Comparison of ENCODE assay signal across 8 cellular contexts in genomic region chr19:11142528-11143171, GRCh38. TPM values are rescaled to one million over a fixed set of nuclear protein-coding genes. Genes with fewer than 3 reads are reported as not detected.
DNase-seq lines count a peak whose midpoint lies in the region; ATAC-seq and TF ChIP-seq lines count a peak whose summit lies in the region.

No MANE protein-coding gene starts in this region.

- no peak for TF ChIP-seq POLR2A in IMR-90 (IDR thresholded peaks at IDR 0.05; ENCODE audit: low read depth, low read length)

- H4K20me1 ChIP-seq in IMR-90 (ENCODE audit: insufficient read depth, low read length), result no peaks in the 10 kb centered on the region; the same call in 1 of the 2 replicates

- H3K56ac ChIP-seq in IMR-90 (ENCODE audit: extremely low read depth, insufficient read depth, low read length), result peak overlapping the region; percentile 96

- peak overlapping the region; percentile 100 for H3K23ac ChIP-seq in IMR-90 (ENCODE audit: low read depth, low read length)

- peak overlapping the region; percentile 99 for H3K14ac ChIP-seq in IMR-90 (replicated peaks; ENCODE audit: low read depth, low read length)

- peak; percentile 94 for DNase-seq in AG08395 (ENCODE audit: low spot score)
- peak; percentile 95 for DNase-seq in IMR-90
- peak; percentile 76 for DNase-seq in brain pericyte (ENCODE audit: low read depth, low spot score)
- DNase-seq in iPS-NIHi11 (ENCODE audit: low spot score), result peak; percentile 77
- DNase-seq in smooth muscle cell of the brain vasculature (ENCODE audit: low read depth, low spot score), result peak; percentile 90
- no peak for DNase-seq in T-helper 9 cell

- peak overlapping the region; percentile 99 for H3K18ac ChIP-seq in IMR-90 (ENCODE audit: low read depth, low read length)

- peaks cover 4% of the 10 kb centered on the region; the same call in 1 of the 2 replicates for H3K9me3 ChIP-seq in IMR-90 (ENCODE audit: control insufficient read depth, insufficient read depth, low read length)

- H2BK120ac ChIP-seq in IMR-90 (ENCODE audit: low read depth, low read length), result peak overlapping the region; percentile 100

- peak; percentile 71 for ATAC-seq in IMR-90 (ENCODE audit: low read depth)
- ATAC-seq in GM21447 (IDR thresholded peaks at IDR 0.05; ENCODE audit: unreplicated experiment), result no peak
- ATAC-seq in HG02763 (IDR thresholded peaks at IDR 0.05; ENCODE audit: unreplicated experiment), result no peak

- H4K5ac ChIP-seq in IMR-90 (ENCODE audit: low read depth, low read length), result peak overlapping the region; percentile 94

- H2AK9ac ChIP-seq in IMR-90 (replicated peaks; ENCODE audit: low read depth, low read length, poor library complexity), result peak overlapping the region; percentile 100

- peak overlapping the region; percentile 98 for H3K27ac ChIP-seq in IMR-90 (ENCODE audit: insufficient read depth, low read length)

- dilution Hi-C loops in IMR-90 (cut with HindIII; ENCODE audit: low sequenced_read_pairs, unreplicated experiment), result no loop called here

- TF ChIP-seq CTCF in IMR-90 (conservative IDR thresholded peaks at IDR 0.05; ENCODE audit: low read depth, low read length), result no peak

- no peak overlapping the region for H3K4me3 ChIP-seq in IMR-90 (ENCODE audit: insufficient read depth, low read depth, low read length)

- CTCF ChIA-PET in IMR-90 (lab: Yijun Ruan, JAX), result interaction anchor here (0.5 kb wide), 1 partner anchor 11 kb away, joined by 5 read pairs; no protein-coding TSS in a partner anchor

- in situ Hi-C loops in IMR-90 (cut with MboI; ENCODE audit: low sequenced_read_pairs), result no loop called here

- no peaks in the 10 kb centered on the region for H3K27me3 ChIP-seq in IMR-90 (ENCODE audit: control insufficient read depth, insufficient read depth, low read length)

- H2AFZ ChIP-seq in IMR-90 (replicated peaks; ENCODE audit: low read length, poor library complexity), result peak overlapping the region; percentile 90

- no peak for TF ChIP-seq RAD21 in IMR-90 (IDR thresholded peaks at IDR 0.05; ENCODE audit: low read length)

- POLR2A ChIA-PET in IMR-90 (lab: Charles Lee; ENCODE audit: unreplicated experiment), result interaction anchor here (0.6 to 1.3 kb wide), 3 partner anchors 13 to 71 kb away, joined by 3 to 13 read pairs (median 3); partner anchors contain the start of gene SPC24

- peaks cover 14 to 51% of the 10 kb centered on the region in 2 experiments; a peak in 3 of 4 replicates for H3K79me1 ChIP-seq in IMR-90 (ENCODE audit: low read depth in 1 of 2, low read length in 2 of 2)

- H4K91ac ChIP-seq in IMR-90 (ENCODE audit: insufficient read depth, low read depth, low read length), result peak overlapping the region; percentile 100

- H2BK15ac ChIP-seq in IMR-90 (ENCODE audit: low read depth, low read length), result peak overlapping the region; percentile 84; the same call in 2 of the 3 replicates

- H3K9me1 ChIP-seq in IMR-90 (ENCODE audit: insufficient read depth, low read length), result peaks cover 23% of the 10 kb centered on the region

- H2AK5ac ChIP-seq in IMR-90 (ENCODE audit: low read depth, low read length), result peak overlapping the region; percentile 98

- peak overlapping the region; percentile 99 for H2BK20ac ChIP-seq in IMR-90 (ENCODE audit: low read depth, low read length)

- H2BK5ac ChIP-seq in IMR-90 (ENCODE audit: low read depth, low read length, poor library complexity, severe bottlenecking), result peak overlapping the region; percentile 100

- H3K9ac ChIP-seq in IMR-90 (ENCODE audit: low read depth, low read length), result peak overlapping the region; percentile 80

- peaks cover 42% of the 10 kb centered on the region for H3K4me1 ChIP-seq in IMR-90 (ENCODE audit: control insufficient read depth, insufficient read depth, low read length)

- 0% methylated on average over 4 of the region's 22 CpGs; no CpG with 5 or more reads in 1 of the 2 experiments for WGBS in IMR-90 (ENCODE audit: extremely low coverage in 2 of 2, insufficient read length in 1 of 2), 2 experiments

- H4K8ac ChIP-seq in IMR-90 (ENCODE audit: low read depth in 2 of 2, low read length in 2 of 2), result peak overlapping the region; percentile 57 to 97

- H3K4me2 ChIP-seq in IMR-90 (ENCODE audit: low read depth, low read length), result peak overlapping the region; percentile 76

- intact Hi-C loops in IMR-90 (cut with micrococcal nuclease), result no loop called here

- no TSS peak for BruUV-seq in IMR-90 (replicated peaks; lab: Mats Ljungman, UMichigan)

- peak overlapping the region; percentile 100 for H3K4ac ChIP-seq in IMR-90 (ENCODE audit: low read depth, low read length)

- no peaks in the 10 kb centered on the region; the same call in 1 of the 2 replicates for H3K36me3 ChIP-seq in IMR-90 (ENCODE audit: control insufficient read depth, insufficient read depth, low read length)

TF ChIP-seq in IMR-90, 13 proteins besides CTCF, POLR2A, EP300 and RAD21:
- peak; percentile 45; the same call in 1 of the 2 replicates for TF ChIP-seq FOS (IDR thresholded peaks at IDR 0.05; ENCODE audit: low read depth, low read length)
- peak; percentile 22; the same call in 1 of the 2 replicates for TF ChIP-seq BHLHE40 (IDR thresholded peaks at IDR 0.05; ENCODE audit: low read depth, low read length)
- no peak for TF ChIP-seq MAFK (IDR thresholded peaks at IDR 0.05; ENCODE audit: low read depth, low read length)
- TF ChIP-seq RFX5 (IDR thresholded peaks at IDR 0.05; ENCODE audit: low read depth, low read length), result no peak
- TF ChIP-seq, protein P1, sequence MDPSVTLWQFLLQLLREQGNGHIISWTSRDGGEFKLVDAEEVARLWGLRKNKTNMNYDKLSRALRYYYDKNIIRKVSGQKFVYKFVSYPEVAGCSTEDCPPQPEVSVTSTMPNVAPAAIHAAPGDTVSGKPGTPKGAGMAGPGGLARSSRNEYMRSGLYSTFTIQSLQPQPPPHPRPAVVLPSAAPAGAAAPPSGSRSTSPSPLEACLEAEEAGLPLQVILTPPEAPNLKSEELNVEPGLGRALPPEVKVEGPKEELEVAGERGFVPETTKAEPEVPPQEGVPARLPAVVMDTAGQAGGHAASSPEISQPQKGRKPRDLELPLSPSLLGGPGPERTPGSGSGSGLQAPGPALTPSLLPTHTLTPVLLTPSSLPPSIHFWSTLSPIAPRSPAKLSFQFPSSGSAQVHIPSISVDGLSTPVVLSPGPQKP (IDR thresholded peaks at IDR 0.05; ENCODE audit: borderline replicate concordance, low read depth, low read length), result no peak
- peak; percentile 95 for TF ChIP-seq MAZ (IDR thresholded peaks at IDR 0.05; ENCODE audit: borderline replicate concordance, low read depth, low read length)

RNA-seq across cellular contexts. Expression of gene SPC24, which starts 12.9 kb away (rescaled TPM):
- total RNA-seq in IMR-90 (2012; rRNA removed), result 68.3 and 97.5 TPM in 2 replicates
- 11.7 and 12.2 TPM in 2 replicates for polyA plus RNA-seq in IMR-90 (2012; rRNA removed)
- polyA plus RNA-seq in IMR-90 (2012; cell fraction: cytosol; rRNA removed), result 12.4 and 24.6 TPM in 2 replicates
- 10.7 and 11.4 TPM in 2 replicates for polyA plus RNA-seq in IMR-90 (2012; cell fraction: nucleus; rRNA removed; ENCODE audit: low replicate concordance)

RNA-seq across cellular contexts. Expression of gene LDLR, which starts 53.4 kb away (rescaled TPM):
- total RNA-seq in IMR-90 (2012; rRNA removed), result 40.5 and 45.2 TPM in 2 replicates
- polyA plus RNA-seq in IMR-90 (2012; rRNA removed), result 53.8 and 61.2 TPM in 2 replicates
- polyA plus RNA-seq in IMR-90 (2012; cell fraction: cytosol; rRNA removed), result 43.2 and 44.9 TPM in 2 replicates
- polyA plus RNA-seq in IMR-90 (2012; cell fraction: nucleus; rRNA removed; ENCODE audit: low replicate concordance), result 51.0 and 64.7 TPM in 2 replicates

RNA-seq across cellular contexts. Expression of gene KANK2, which starts 54.7 kb away (rescaled TPM):
- total RNA-seq in IMR-90 (2012; rRNA removed), result 104 and 126 TPM in 2 replicates
- 156 and 176 TPM in 2 replicates for polyA plus RNA-seq in IMR-90 (2012; rRNA removed)
- 95.0 and 131 TPM in 2 replicates for polyA plus RNA-seq in IMR-90 (2012; cell fraction: cytosol; rRNA removed)
- polyA plus RNA-seq in IMR-90 (2012; cell fraction: nucleus; rRNA removed; ENCODE audit: low replicate concordance), result 95.7 and 185 TPM in 2 replicates
